Comparison of ENCODE assay signal across 10 cellular contexts in the genomic region with DNA sequence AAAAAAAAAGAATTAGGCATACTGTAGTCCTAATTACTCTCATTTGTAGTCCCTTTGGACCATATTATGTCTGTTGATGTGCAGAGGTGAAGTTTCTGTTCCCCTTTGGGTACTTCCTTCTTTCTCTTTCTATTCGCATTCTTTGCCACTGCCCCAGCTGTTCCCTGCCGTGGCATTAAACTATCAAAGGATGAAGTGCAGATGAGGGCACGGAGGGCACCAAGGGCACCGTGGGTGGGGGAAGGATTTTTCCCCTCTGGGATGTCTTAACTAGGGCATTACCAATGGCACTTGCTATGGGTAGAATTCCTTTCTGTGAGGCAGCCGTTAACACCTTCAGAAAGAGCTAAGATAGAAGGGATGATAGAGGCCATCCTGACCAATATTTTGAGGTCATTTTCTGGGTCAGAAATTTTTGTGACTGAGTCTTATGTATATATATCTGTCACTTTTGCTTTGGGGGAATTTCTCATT. TPM values are rescaled to one million over a fixed set of nuclear protein-coding genes. Genes with fewer than 3 reads are reported as not detected.
DNase-seq lines count a peak whose midpoint lies in the region; ATAC-seq and TF ChIP-seq lines count a peak whose summit lies in the region.
"Had no signal": no experiment of that assay in that cellular context is flagged by ENCODE, and none has a peak within 500 bp of the region (broad histone marks: within the 10 kb centered on the region; RNA-seq: fewer than 3 reads in every experiment).

No MANE protein-coding gene starts in this region.

- DNase-seq in activated CD4-positive, alpha-beta T cell treated with anti-CD3 and anti-CD28 coated beads, Interleukin-2, amount 10 ng/mL, durations not matched to agents 24 days and 14 days = peak; percentile 70
- DNase-seq in activated CD4-positive, alpha-beta T cell treated with anti-CD3 and anti-CD28 coated beads, Interleukin-2, amount 10 ng/mL, durations not matched to agents 7 days and 5 days = no peak
- DNase-seq in dorsolateral prefrontal cortex = no peak
- DNase-seq in caudate nucleus (lab: John Stamatoyannopoulos, UW) = no peak
- DNase-seq in cerebellum (ENCODE audit: low spot score) = no peak

- H2AFZ ChIP-seq in OCI-LY1 (ENCODE audit: low read length) = no peak overlapping the region

- no peaks in the 10 kb centered on the region for H4K20me1 ChIP-seq in OCI-LY1 (ENCODE audit: insufficient read depth, low read length)

- no peaks in the 10 kb centered on the region for H3K36me3 Mint-ChIP-seq in activated CD4-positive, alpha-beta T cell treated with anti-CD3 and anti-CD28 coated beads, Interleukin-2, amount 10 ng/mL, durations not matched to agents 24 days and 14 days (ENCODE audit: low read depth)
- no peaks in the 10 kb centered on the region for H3K36me3 Mint-ChIP-seq in activated CD4-positive, alpha-beta T cell treated with anti-CD3 and anti-CD28 coated beads, Interleukin-2, amount 10 ng/mL, durations not matched to agents 7 days and 5 days (ENCODE audit: low read depth)
- H3K36me3 Mint-ChIP-seq in stimulated activated memory B cell treated with anti-CD40 and anti-IgM and Interleukin-4, amounts not matched to agents 10 μg/mL and 1 μg/mL and 100 μg/mL, for 72 hours = no peaks in the 10 kb centered on the region

- H3K9me2 ChIP-seq in OCI-LY1 (ENCODE audit: low read depth, low read length) = no peaks in the 10 kb centered on the region

- POLR2A ChIA-PET in activated CD4-positive, alpha-beta T cell treated with anti-CD3 and anti-CD28 coated beads, Interleukin-2, amount 10 ng/mL, durations not matched to agents 7 days and 5 days (lab: Charles Lee) = no interaction called here

- TF ChIP-seq CTCF in OCI-LY1 (IDR thresholded peaks at IDR 0.05; ENCODE audit: low read length) = no peak
- TF ChIP-seq CTCF in dorsolateral prefrontal cortex (IDR thresholded peaks at IDR 0.05 in 54 of 56, conservative IDR thresholded peaks at IDR 0.05 in 2 of 56; ENCODE audit: low read depth in 1 of 56, partially characterized antibody in 56 of 56) = no peak

- peaks cover 37% of the 10 kb centered on the region for H3K4me1 Mint-ChIP-seq in activated CD4-positive, alpha-beta T cell treated with anti-CD3 and anti-CD28 coated beads, Interleukin-2, amount 10 ng/mL, durations not matched to agents 24 days and 14 days
- H3K4me1 Mint-ChIP-seq in activated CD4-positive, alpha-beta T cell treated with anti-CD3 and anti-CD28 coated beads, Interleukin-2, amount 10 ng/mL, durations not matched to agents 7 days and 5 days = peaks cover 24% of the 10 kb centered on the region
- H3K4me1 Mint-ChIP-seq in stimulated activated memory B cell treated with anti-CD40 and anti-IgM and Interleukin-4, amounts not matched to agents 10 μg/mL and 1 μg/mL and 100 μg/mL, for 72 hours = peaks cover 75% of the 10 kb centered on the region

- H3K27ac ChIP-seq in OCI-LY1 (ENCODE audit: low read depth, low read length, poor library complexity, severe bottlenecking) (peak overlapping the region; percentile 71), dorsolateral prefrontal cortex (peak overlapping the region in 9 of 59 donors; percentile 4 to 53 (median 21)), caudate nucleus (ENCODE audit: low read depth, low read length) (no peak overlapping the region)
- H3K27ac ChIP-seq: A549 had no signal

- H3F3A ChIP-seq in OCI-LY1 (ENCODE audit: insufficient read depth, low read length) = no peaks in the 10 kb centered on the region; the same call in 1 of the 2 replicates

- H3K36me3 ChIP-seq in OCI-LY1 (ENCODE audit: insufficient read depth, low read length) = no peaks in the 10 kb centered on the region

- H3K79me2 ChIP-seq in OCI-LY1 (ENCODE audit: insufficient read depth, low read length) = no peaks in the 10 kb centered on the region

- CTCF ChIA-PET in activated CD4-positive, alpha-beta T cell treated with anti-CD3 and anti-CD28 coated beads, Interleukin-2, amount 10 ng/mL, durations not matched to agents 7 days and 5 days (lab: Charles Lee) = interaction anchor here (0.6 to 2.0 kb wide), 7 partner anchors 9 to 268 kb away, joined by 3 to 10 read pairs (median 4); no protein-coding TSS in a partner anchor

- peak overlapping the region; percentile 39 for H3K27ac Mint-ChIP-seq in activated CD4-positive, alpha-beta T cell treated with anti-CD3 and anti-CD28 coated beads, Interleukin-2, amount 10 ng/mL, durations not matched to agents 24 days and 14 days
- H3K27ac Mint-ChIP-seq in activated CD4-positive, alpha-beta T cell treated with anti-CD3 and anti-CD28 coated beads, Interleukin-2, amount 10 ng/mL, durations not matched to agents 7 days and 5 days = no peak overlapping the region
- H3K27ac Mint-ChIP-seq in stimulated activated memory B cell treated with anti-CD40 and anti-IgM and Interleukin-4, amounts not matched to agents 10 μg/mL and 1 μg/mL and 100 μg/mL, for 72 hours = peak overlapping the region; percentile 44

- H3K4me3 ChIP-seq in OCI-LY1 (ENCODE audit: low read depth, low read length, poor library complexity, severe bottlenecking) = peak overlapping the region; percentile 23
- no peak overlapping the region for H3K4me3 ChIP-seq in dorsolateral prefrontal cortex
- H3K4me3 ChIP-seq: A549 had no signal

- H3K9me3 ChIP-seq in OCI-LY1 (ENCODE audit: low read length) = no peaks in the 10 kb centered on the region
- H3K9me3 ChIP-seq: A549 had no signal

- H3K27me3 Mint-ChIP-seq in activated CD4-positive, alpha-beta T cell treated with anti-CD3 and anti-CD28 coated beads, Interleukin-2, amount 10 ng/mL, durations not matched to agents 24 days and 14 days = peaks cover 7% of the 10 kb centered on the region
- peaks cover 5% of the 10 kb centered on the region for H3K27me3 Mint-ChIP-seq in activated CD4-positive, alpha-beta T cell treated with anti-CD3 and anti-CD28 coated beads, Interleukin-2, amount 10 ng/mL, durations not matched to agents 7 days and 5 days
- H3K27me3 Mint-ChIP-seq in stimulated activated memory B cell treated with anti-CD40 and anti-IgM and Interleukin-4, amounts not matched to agents 10 μg/mL and 1 μg/mL and 100 μg/mL, for 72 hours = no peaks in the 10 kb centered on the region

- H3K4me3 Mint-ChIP-seq in activated CD4-positive, alpha-beta T cell treated with anti-CD3 and anti-CD28 coated beads, Interleukin-2, amount 10 ng/mL, durations not matched to agents 24 days and 14 days = peak overlapping the region; percentile 39
- H3K4me3 Mint-ChIP-seq in activated CD4-positive, alpha-beta T cell treated with anti-CD3 and anti-CD28 coated beads, Interleukin-2, amount 10 ng/mL, durations not matched to agents 7 days and 5 days = no peak overlapping the region
- peak overlapping the region; percentile 34 for H3K4me3 Mint-ChIP-seq in stimulated activated memory B cell treated with anti-CD40 and anti-IgM and Interleukin-4, amounts not matched to agents 10 μg/mL and 1 μg/mL and 100 μg/mL, for 72 hours

- H3K9ac ChIP-seq in OCI-LY1 (ENCODE audit: low read length) = no peak overlapping the region

- no peaks in the 10 kb centered on the region for H3K9me3 Mint-ChIP-seq in activated CD4-positive, alpha-beta T cell treated with anti-CD3 and anti-CD28 coated beads, Interleukin-2, amount 10 ng/mL, durations not matched to agents 24 days and 14 days
- H3K9me3 Mint-ChIP-seq in activated CD4-positive, alpha-beta T cell treated with anti-CD3 and anti-CD28 coated beads, Interleukin-2, amount 10 ng/mL, durations not matched to agents 7 days and 5 days = no peaks in the 10 kb centered on the region
- H3K9me3 Mint-ChIP-seq in stimulated activated memory B cell treated with anti-CD40 and anti-IgM and Interleukin-4, amounts not matched to agents 10 μg/mL and 1 μg/mL and 100 μg/mL, for 72 hours = no peaks in the 10 kb centered on the region
- H3K9me3 Mint-ChIP-seq: nephron had no signal

- H3K27me3 ChIP-seq in OCI-LY1 (ENCODE audit: insufficient read depth, low read length) (no peaks in the 10 kb centered on the region), dorsolateral prefrontal cortex (peaks cover 0 to 6% (median 0%) of the 10 kb centered on the region in 45 donors)

- peak; percentile 90 for ATAC-seq in HG02938 (IDR thresholded peaks at IDR 0.05; ENCODE audit: unreplicated experiment)
- peak; percentile 96 for ATAC-seq in stimulated activated memory B cell treated with anti-CD40 and anti-IgM and Interleukin-4, amounts not matched to agents 10 μg/mL and 1 μg/mL and 100 μg/mL, for 72 hours
- ATAC-seq: A549 had no signal

- peak overlapping the region; percentile 61 for H3K4me2 ChIP-seq in OCI-LY1 (ENCODE audit: low read length)
- H3K4me2 ChIP-seq: A549 had no signal

- intact Hi-C loops in activated CD4-positive, alpha-beta T cell treated with anti-CD3 and anti-CD28 coated beads, Interleukin-2, amount 10 ng/mL, durations not matched to agents 24 days and 14 days (cut with micrococcal nuclease) = loop anchor here (5.0 kb wide), 1 partner anchor 38 kb away; no protein-coding TSS in a partner anchor
- intact Hi-C loops in dorsolateral prefrontal cortex (cut with DNase I) = no loop called here

- H3K4me1 ChIP-seq in OCI-LY1 (ENCODE audit: insufficient read depth, low read length, severe bottlenecking) = peaks cover 60% of the 10 kb centered on the region

RNA-seq across cellular contexts. Expression of gene MAPKAPK2, which starts 4.9 kb away (rescaled TPM):
- 95.1 and 97.4 TPM in 2 replicates for total RNA-seq in activated CD4-positive, alpha-beta T cell treated with anti-CD3 and anti-CD28 coated beads, Interleukin-2, amount 10 ng/mL, durations not matched to agents 24 days and 14 days
- total RNA-seq in activated CD4-positive, alpha-beta T cell treated with anti-CD3 and anti-CD28 coated beads, Interleukin-2, amount 10 ng/mL, durations not matched to agents 7 days and 5 days = 10 to 100 TPM; 55.5 to 57.4 TPM
- total RNA-seq in dorsolateral prefrontal cortex = 10 to 100 TPM; 15.8 to 65.6 (median 28.3) TPM
- total RNA-seq in cerebellum = 14.6 TPM

RNA-seq across cellular contexts. Expression of gene DYRK3, which starts 44.4 kb away (rescaled TPM):
- total RNA-seq in activated CD4-positive, alpha-beta T cell treated with anti-CD3 and anti-CD28 coated beads, Interleukin-2, amount 10 ng/mL, durations not matched to agents 24 days and 14 days = 16.5 and 16.9 TPM in 2 replicates
- total RNA-seq in activated CD4-positive, alpha-beta T cell treated with anti-CD3 and anti-CD28 coated beads, Interleukin-2, amount 10 ng/mL, durations not matched to agents 7 days and 5 days = 1 to 10 TPM; 4.0 to 4.3 TPM
- total RNA-seq in dorsolateral prefrontal cortex (10 to 100 TPM in 3 of 120 experiments, 1 to 10 TPM in 117; 2.4 to 12.2 (median 5.3) TPM), cerebellum (24.5 TPM)
